In the genomic region with DNA sequence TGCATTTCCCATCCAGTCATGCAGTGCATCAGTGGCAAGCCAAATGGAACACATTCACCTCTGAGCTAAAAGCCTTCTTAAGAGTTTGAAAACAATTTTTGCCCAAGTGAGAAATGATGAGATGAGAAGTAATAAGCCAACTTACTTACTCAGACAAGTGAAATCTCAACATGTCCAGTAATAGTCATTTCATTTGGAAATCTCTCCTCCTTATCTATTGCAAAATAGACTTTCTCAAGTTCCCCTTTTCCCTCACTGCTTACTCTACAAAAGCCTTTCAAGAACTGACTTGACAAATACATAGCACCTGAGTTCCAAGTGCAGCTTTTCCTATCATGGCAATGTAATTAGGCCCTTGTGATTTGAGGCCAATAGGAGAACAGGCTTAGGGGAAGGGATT, we compare ENCODE assay signal across 15 cellular contexts.
A peak's percentile ranks its signal among the peaks of the same experiment; 100 is the strongest.
DNase-seq lines count a peak whose midpoint lies in the region; ATAC-seq, FAIRE-seq and TF ChIP-seq lines count a peak whose summit lies in the region.
"Had no signal": no experiment of that assay in that cellular context is flagged by ENCODE, and none has a peak within 500 bp of the region (broad histone marks: within the 10 kb centered on the region; RNA-seq: fewer than 3 reads in every experiment).

No MANE protein-coding gene starts in this region.

- TF ChIP-seq CTCF in H1 (IDR thresholded peaks at IDR 0.05; ENCODE audit: control extremely low read depth in 1 of 3, insufficient read depth in 1 of 3, low read depth in 1 of 3, low read length in 3 of 3), result no peak
- no peak for TF ChIP-seq CTCF in lower lobe of right lung (IDR thresholded peaks at IDR 0.05)

- peak overlapping the region in 3 of 11 experiments; percentile 42 to 54 (median 45); a peak in 3 of 22 replicates for H3K9ac ChIP-seq in BLaER1 treated with 17β-estradiol and CSF1 and Interleukin-3, amounts not matched to agents 10 nM and 100 nM
- no peak overlapping the region for H3K9ac ChIP-seq in H1 (replicated peaks in 1 of 4; ENCODE audit: extremely low read depth in 1 of 4, low read depth in 3 of 4, low read length in 3 of 4)

- no peak overlapping the region for H2BK15ac ChIP-seq in H1 (ENCODE audit: low read length)

- FAIRE-seq in H1 (lab: Jason Lieb, UNC), result no peak
- FAIRE-seq: D721Med had no signal

- peak; percentile 3 for DNase-seq in NCI-H345 (lab: John Stamatoyannopoulos, UW)
- no peak for DNase-seq in H1 (ENCODE audit: low read depth in 1 of 2, low spot score in 2 of 2)
- no peak for DNase-seq in lower lobe of right lung
- DNase-seq in KG1 (lab: John Stamatoyannopoulos, UW), result no peak
- DNase-seq in OCI-M2 (lab: John Stamatoyannopoulos, UW; ENCODE audit: unreplicated experiment), result no peak
- no peak for DNase-seq in LoVo (ENCODE audit: low spot score)
- DNase-seq in HuH-7.5 (ENCODE audit: low spot score), result no peak
- DNase-seq: activated CD4-positive, alpha-beta T cell treated with anti-CD3 and anti-CD28 coated beads, Interleukin-2, amount 50 U/mL, for 1 hour; amygdala; cortex of kidney; NCI-H524 treated with DMSO at 0.1 percent for 48 hours; occipital lobe had no signal

- TF ChIP-seq RAD21 in H1 (IDR thresholded peaks at IDR 0.05 in 1 of 2, conservative IDR thresholded peaks at IDR 0.05 in 1 of 2; ENCODE audit: low read depth in 2 of 2, low read length in 2 of 2), result no peak

- H3K4me2 ChIP-seq in BLaER1 treated with 17β-estradiol and CSF1 and Interleukin-3, amounts not matched to agents 10 nM and 100 nM, result peak overlapping the region in 7 of 11 experiments; percentile 12 to 71 (median 49); a peak in 12 of 22 replicates
- H3K4me2 ChIP-seq in H1 (ENCODE audit: insufficient read depth in 1 of 2, low read depth in 2 of 2, low read length in 2 of 2), result no peak overlapping the region

- H2BK120ac ChIP-seq in H1 (replicated peaks; ENCODE audit: low read depth, low read length), result no peak overlapping the region

- no peaks in the 10 kb centered on the region for H3K23me2 ChIP-seq in H1 (ENCODE audit: low read depth, low read length)

- peaks cover 0 to 17% (median 0%) of the 10 kb centered on the region in 11 experiments; a peak in 3 of 22 replicates for H3K36me3 ChIP-seq in BLaER1 treated with 17β-estradiol and CSF1 and Interleukin-3, amounts not matched to agents 10 nM and 100 nM
- H3K36me3 ChIP-seq in H1 (ENCODE audit: control insufficient read depth in 2 of 4, insufficient read depth in 4 of 4, low read length in 3 of 4) (no peaks in the 10 kb centered on the region), lower lobe of right lung (no peaks in the 10 kb centered on the region)

- H3K79me2 ChIP-seq in H1 (ENCODE audit: control insufficient read depth in 1 of 2, insufficient read depth in 2 of 2, low read length in 2 of 2), result no peaks in the 10 kb centered on the region

- no peak overlapping the region for H2AK5ac ChIP-seq in H1 (ENCODE audit: low read depth, low read length)

- H3K18ac ChIP-seq in H1 (ENCODE audit: extremely low read depth, low read length), result no peak overlapping the region

- no peak overlapping the region for H3K4ac ChIP-seq in H1 (replicated peaks; ENCODE audit: insufficient read length, low read depth, low read length)

- H2BK20ac ChIP-seq in H1 (ENCODE audit: low read length), result no peak overlapping the region

- no peaks in the 10 kb centered on the region for H3K79me1 ChIP-seq in H1 (ENCODE audit: low read depth, low read length)

- peak overlapping the region; percentile 42; the same call in 1 of the 2 replicates for H2AFZ ChIP-seq in H1 (ENCODE audit: low read length)

- H3K27ac ChIP-seq in BLaER1 treated with 17β-estradiol and CSF1 and Interleukin-3, amounts not matched to agents 10 nM and 100 nM, result peak overlapping the region in 6 of 11 experiments; percentile 26 to 76 (median 68); a peak in 10 of 22 replicates
- H3K27ac ChIP-seq in H1 (ENCODE audit: low read depth, low read length) (no peak overlapping the region), lower lobe of right lung (no peak overlapping the region)
- H3K27ac ChIP-seq: RWPE1 had no signal

- no peak overlapping the region for H3K4me3 ChIP-seq in BLaER1 treated with 17β-estradiol and CSF1 and Interleukin-3, amounts not matched to agents 10 nM and 100 nM
- no peak overlapping the region for H3K4me3 ChIP-seq in H1 (ENCODE audit: extremely low read depth in 1 of 4, insufficient read depth in 2 of 4, low read depth in 3 of 4, low read length in 4 of 4)
- no peak overlapping the region for H3K4me3 ChIP-seq in lower lobe of right lung

- no peak overlapping the region for H4K8ac ChIP-seq in H1 (ENCODE audit: extremely low read depth, insufficient read depth, low read length)

- CTCF ChIA-PET in H1 (lab: Charles Lee; ENCODE audit: partially characterized antibody), result interaction anchor here (0.6 kb wide), 1 partner anchor 216 kb away, joined by 3 read pairs; no protein-coding TSS in a partner anchor

- no peaks in the 10 kb centered on the region for H4K20me1 ChIP-seq in BLaER1 treated with 17β-estradiol and CSF1 and Interleukin-3, amounts not matched to agents 10 nM and 100 nM
- H4K20me1 ChIP-seq in H1 (replicated peaks in 1 of 2; ENCODE audit: control insufficient read depth in 1 of 2, insufficient read depth in 2 of 2, low read length in 2 of 2), result no peaks in the 10 kb centered on the region

- TF ChIP-seq POLR2A in H1 (IDR thresholded peaks at IDR 0.05; ENCODE audit: control extremely low read depth in 1 of 2, low read depth in 2 of 2, low read length in 2 of 2), result no peak

- H3K9me3 ChIP-seq in BLaER1 treated with 17β-estradiol and CSF1 and Interleukin-3, amounts not matched to agents 10 nM and 100 nM (replicated peaks in 1 of 11), result peaks cover 0 to 8% (median 0%) of the 10 kb centered on the region in 11 experiments; a peak in 2 of 22 replicates
- H3K9me3 ChIP-seq in H1 (ENCODE audit: insufficient read depth in 2 of 2, low read depth in 1 of 2, low read length in 1 of 2), result no peaks in the 10 kb centered on the region
- no peaks in the 10 kb centered on the region for H3K9me3 ChIP-seq in lower lobe of right lung

- no peak overlapping the region for H3K56ac ChIP-seq in H1 (replicated peaks; ENCODE audit: insufficient read length, low read depth, low read length)

- no peak overlapping the region for H4K91ac ChIP-seq in H1 (replicated peaks; ENCODE audit: insufficient read length, low read length)

- H2BK5ac ChIP-seq in H1 (ENCODE audit: low read depth, low read length), result no peak overlapping the region

- no peak overlapping the region for H3K23ac ChIP-seq in H1 (ENCODE audit: insufficient read length)

- H3K4me1 ChIP-seq in BLaER1 treated with 17β-estradiol and CSF1 and Interleukin-3, amounts not matched to agents 10 nM and 100 nM, result peaks cover 0 to 47% (median 10%) of the 10 kb centered on the region in 10 experiments; a peak in 12 of 20 replicates
- no peaks in the 10 kb centered on the region for H3K4me1 ChIP-seq in H1 (replicated peaks in 1 of 4; ENCODE audit: control insufficient read depth in 3 of 4, insufficient read depth in 4 of 4, low read length in 3 of 4)
- H3K4me1 ChIP-seq in lower lobe of right lung, result peaks cover 10% of the 10 kb centered on the region

- H3K27me3 ChIP-seq in BLaER1 treated with 17β-estradiol and CSF1 and Interleukin-3, amounts not matched to agents 10 nM and 100 nM, result no peaks in the 10 kb centered on the region
- H3K27me3 ChIP-seq in H1 (replicated peaks in 1 of 4; ENCODE audit: control insufficient read depth in 3 of 4, extremely low read depth in 1 of 4, insufficient read depth in 3 of 4, low read length in 3 of 4), result no peaks in the 10 kb centered on the region
- H3K27me3 ChIP-seq in lower lobe of right lung (ENCODE audit: low read depth), result no peaks in the 10 kb centered on the region

- intact Hi-C loops in lower lobe of right lung (cut with DNase I), result no loop called here

- H3K14ac ChIP-seq in H1 (ENCODE audit: insufficient read length), result no peak overlapping the region

- no peak overlapping the region for H4K5ac ChIP-seq in H1 (ENCODE audit: insufficient read length, low read depth, low read length)

- H2BK12ac ChIP-seq in H1 (ENCODE audit: low read depth, low read length), result no peak overlapping the region

- peak; percentile 85 to 86 for ATAC-seq in lower lobe of right lung

- TF ChIP-seq EP300 in H1 (IDR thresholded peaks at IDR 0.05; ENCODE audit: borderline replicate concordance in 1 of 2, low read depth in 2 of 2, low read length in 2 of 2), result no peak

- POLR2A ChIA-PET in H1 (lab: Charles Lee; ENCODE audit: partially characterized antibody), result no interaction called here

TF ChIP-seq in H1, 55 proteins besides CTCF, POLR2A, EP300 and RAD21:
- TF ChIP-seq RFX5 (IDR thresholded peaks at IDR 0.05; ENCODE audit: borderline replicate concordance, low read depth, low read length) (no peak), JUN (IDR thresholded peaks at IDR 0.05; ENCODE audit: low read depth, low read length) (no peak), TAF7 (optimal IDR thresholded peaks at IDR 0.05; ENCODE audit: borderline replicate concordance, low read depth, low read length) (no peak), RBBP5 (IDR thresholded peaks at IDR 0.05; ENCODE audit: borderline replicate concordance, low read depth, low read length) (no peak), SRF (IDR thresholded peaks at IDR 0.05; ENCODE audit: low read depth, low read length) (no peak), HDAC6 (IDR thresholded peaks at IDR 0.05; ENCODE audit: low read depth, low read length) (no peak), PHF8 (conservative IDR thresholded peaks at IDR 0.05; ENCODE audit: low read depth, low read length) (no peak), ZNF274 (IDR thresholded peaks at IDR 0.05; ENCODE audit: borderline replicate concordance, extremely low read depth, low read length) (no peak)
- TF ChIP-seq, protein P1, sequence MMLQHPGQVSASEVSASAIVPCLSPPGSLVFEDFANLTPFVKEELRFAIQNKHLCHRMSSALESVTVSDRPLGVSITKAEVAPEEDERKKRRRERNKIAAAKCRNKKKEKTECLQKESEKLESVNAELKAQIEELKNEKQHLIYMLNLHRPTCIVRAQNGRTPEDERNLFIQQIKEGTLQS (IDR thresholded peaks at IDR 0.05; ENCODE audit: insufficient read depth, low read depth, low read length), result no peak

Comparison
In these comparisons a context has a peak if more than half of its experiments do, and no peak if none do; other contexts are left out.
1. H3K27ac ChIP-seq: peak in BLaER1 treated with 17β-estradiol and CSF1 and Interleukin-3, amounts not matched to agents 10 nM and 100 nM (6 of 11); none in H1 (single experiment) and lower lobe of right lung (single experiment).
2. H3K4me2 ChIP-seq: peak in BLaER1 treated with 17β-estradiol and CSF1 and Interleukin-3, amounts not matched to agents 10 nM and 100 nM (7 of 11); none in H1 (0 of 2).